Comparison of ENCODE assay signal across 20 cellular contexts in the genomic region with DNA sequence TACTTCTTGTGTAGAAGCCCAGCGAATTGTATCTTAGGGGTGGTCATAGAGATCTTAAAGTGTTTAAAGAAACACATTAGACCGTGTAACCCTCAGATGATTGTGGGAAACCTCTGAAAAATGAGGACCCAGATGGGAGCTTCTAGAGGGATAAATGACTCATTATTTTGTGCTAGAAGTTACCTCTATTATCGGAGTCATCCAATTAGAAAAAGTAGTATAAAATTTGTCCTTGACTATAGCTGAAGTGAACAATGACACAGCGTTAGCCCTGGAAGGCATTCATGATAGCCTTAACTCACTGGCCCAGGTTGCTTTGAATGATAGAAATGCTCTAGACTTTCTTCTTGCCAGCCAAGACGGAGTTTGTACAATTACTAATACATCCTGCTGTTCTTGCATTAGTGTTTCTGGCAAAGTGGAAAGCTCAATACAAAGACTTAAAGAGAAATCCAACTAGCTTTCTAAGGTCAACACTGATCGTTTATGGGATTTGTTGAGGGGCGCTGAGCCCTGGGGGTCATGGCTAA.
"Had no signal": no experiment of that assay in that cellular context is flagged by ENCODE, and none has a peak within 500 bp of the region (broad histone marks: within the 10 kb centered on the region; RNA-seq: fewer than 3 reads in every experiment).

No MANE protein-coding gene starts in this region.

- H3K27ac ChIP-seq: epithelial cell of prostate, esophagus muscularis mucosa, heart left ventricle, pancreas, prostate gland, right atrium auricular region, sigmoid colon, skin epidermis, stomach had no signal

- H3K4me3 ChIP-seq: esophagus muscularis mucosa, heart left ventricle, pancreas, prostate gland, right atrium auricular region, sigmoid colon, skin epidermis, stomach had no signal

- ATAC-seq: pancreas had no signal

- DNase-seq: cortex of kidney; effector memory CD4-positive, alpha-beta T cell; foreskin melanocyte; heart left ventricle; hippocampal formation; kidney glomerular epithelial cell; mesendoderm; naive B cell; occipital lobe; pancreas; sigmoid colon; stimulated activated CD4-positive, alpha-beta T cell treated with anti-CD3 and anti-CD28 coated beads, Interleukin-12 subunit alpha, Interleukin-12 subunit beta, amount 100 ng/mL, for 4 hours; stimulated activated naive CD4-positive, alpha-beta T cell; stomach; substantia nigra had no signal

- H3K36me3 ChIP-seq: esophagus muscularis mucosa, heart left ventricle, pancreas, prostate gland, right atrium auricular region, sigmoid colon, stomach had no signal

- H3K4me1 ChIP-seq: esophagus muscularis mucosa, heart left ventricle, pancreas, prostate gland, right atrium auricular region, sigmoid colon, stomach had no signal

- H3K27me3 ChIP-seq: esophagus muscularis mucosa, heart left ventricle, pancreas, right atrium auricular region, sigmoid colon, stomach had no signal
